24 cellular contexts compared by ENCODE assay signal in the genomic region with DNA sequence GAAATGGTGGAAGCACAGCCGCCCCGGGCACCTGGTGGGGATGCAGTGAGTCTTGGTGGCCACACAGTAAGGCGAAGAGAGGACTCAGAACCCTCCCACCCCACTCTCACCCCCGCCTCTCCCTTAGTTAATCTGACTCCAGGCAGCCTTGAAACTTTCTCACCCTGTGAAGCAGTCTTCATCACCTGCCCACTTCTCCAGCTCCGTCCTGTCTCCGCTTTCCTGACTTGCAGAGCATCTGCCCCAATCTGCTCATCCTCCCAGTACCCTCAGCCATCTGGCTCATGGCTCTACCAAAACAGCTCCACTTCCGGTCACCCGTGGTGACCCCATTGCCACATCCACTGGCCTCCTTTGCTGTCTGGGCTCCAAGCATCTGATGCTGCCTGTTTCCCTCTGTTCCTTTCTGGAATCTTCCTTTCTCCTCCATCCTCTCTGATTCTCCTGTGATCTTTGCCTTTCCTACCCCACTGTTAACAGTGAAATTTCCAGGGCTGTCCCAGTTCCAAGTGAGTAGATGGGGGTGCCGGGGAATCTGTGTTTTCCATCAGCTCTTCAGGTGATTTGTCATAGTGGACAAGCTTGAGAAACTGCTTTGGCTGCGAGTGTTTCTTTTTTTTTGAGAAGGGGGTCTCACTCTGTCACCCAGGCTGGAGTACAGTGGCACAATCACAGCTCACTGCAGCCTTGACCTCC. TPM values are rescaled to one million over a fixed set of nuclear protein-coding genes. Genes with fewer than 3 reads are reported as not detected.
DNase-seq lines count a peak whose midpoint lies in the region; ATAC-seq, FAIRE-seq and TF ChIP-seq lines count a peak whose summit lies in the region.
"Had no signal": no experiment of that assay in that cellular context is flagged by ENCODE, and none has a peak within 500 bp of the region (broad histone marks: within the 10 kb centered on the region; RNA-seq: fewer than 3 reads in every experiment).

No MANE protein-coding gene starts in this region.

- H3K9me3 Mint-ChIP-seq in stimulated activated naive CD8-positive, alpha-beta T cell treated with anti-CD3 and anti-CD28 coated beads, Interleukin-15, Interleukin-2, amounts not matched to agents 100 ng/mL and 50 ng/mL, for 24 hours, result no peaks in the 10 kb centered on the region
- H3K9me3 Mint-ChIP-seq in activated B cell treated with CpG ODN at 0.5 μM for 24 hours, result no peaks in the 10 kb centered on the region
- no peaks in the 10 kb centered on the region for H3K9me3 Mint-ChIP-seq in memory B cell
- H3K9me3 Mint-ChIP-seq in type B pancreatic cell, result no peaks in the 10 kb centered on the region

- CTCF ChIA-PET in activated B cell treated with CpG ODN at 0.5 μM for 24 hours (lab: Charles Lee), result interaction anchor here (0.6 to 1.2 kb wide), 2 partner anchors 52 to 195 kb away, joined by 3 read pairs; no protein-coding TSS in a partner anchor

- no peak for ATAC-seq in stimulated activated naive CD8-positive, alpha-beta T cell treated with anti-CD3 and anti-CD28 coated beads, Interleukin-15, Interleukin-2, amounts not matched to agents 100 U/mL and 50 U/mL, for 24 hours
- ATAC-seq in activated B cell treated with CpG ODN at 0.5 μM for 24 hours (ENCODE audit: low read depth) (no peak), memory B cell (ENCODE audit: low read depth) (no peak), HG03378 (IDR thresholded peaks at IDR 0.05; ENCODE audit: unreplicated experiment) (no peak)
- ATAC-seq: activated CD4-positive, CD25-positive, alpha-beta regulatory T cell treated with anti-CD3 and anti-CD28 coated beads, Interleukin-2, amount 50 U/mL, for 24 hours; K562; left ventricle myocardium superior had no signal

- peaks cover 40% of the 10 kb centered on the region for H3K36me3 Mint-ChIP-seq in stimulated activated naive CD8-positive, alpha-beta T cell treated with anti-CD3 and anti-CD28 coated beads, Interleukin-15, Interleukin-2, amounts not matched to agents 100 ng/mL and 50 ng/mL, for 24 hours (ENCODE audit: low read depth)
- H3K36me3 Mint-ChIP-seq in activated B cell treated with CpG ODN at 0.5 μM for 24 hours (ENCODE audit: low read depth) (peaks cover 72% of the 10 kb centered on the region), memory B cell (peaks cover 29% of the 10 kb centered on the region), type B pancreatic cell (peaks cover 15% of the 10 kb centered on the region)

- no peak overlapping the region for H3K9ac ChIP-seq in kidney (ENCODE audit: low read length in 2 of 2)

- H3K4me1 ChIP-seq in kidney (ENCODE audit: control insufficient read depth in 1 of 2, insufficient read depth in 1 of 2, low read depth in 1 of 2, low read length in 2 of 2), result peaks cover 6 to 10% of the 10 kb centered on the region in 2 donors

- no peaks in the 10 kb centered on the region for H3K27me3 Mint-ChIP-seq in stimulated activated naive CD8-positive, alpha-beta T cell treated with anti-CD3 and anti-CD28 coated beads, Interleukin-15, Interleukin-2, amounts not matched to agents 100 ng/mL and 50 ng/mL, for 24 hours
- H3K27me3 Mint-ChIP-seq in activated B cell treated with CpG ODN at 0.5 μM for 24 hours, result no peaks in the 10 kb centered on the region
- H3K27me3 Mint-ChIP-seq in memory B cell, result no peaks in the 10 kb centered on the region
- no peaks in the 10 kb centered on the region for H3K27me3 Mint-ChIP-seq in type B pancreatic cell
- H3K27me3 Mint-ChIP-seq: progenitor cell of endocrine pancreas had no signal

- POLR2A ChIA-PET in activated B cell treated with CpG ODN at 0.5 μM for 24 hours (lab: Charles Lee), result interaction anchor here (0.6 to 2.7 kb wide), 17 partner anchors 9 to 235 kb away, joined by 3 to 11 read pairs (median 4); partner anchors contain the start of genes CD22, FFAR1 and HAMP

- peaks cover 19 to 29% of the 10 kb centered on the region in 2 donors for H3K36me3 ChIP-seq in kidney (ENCODE audit: control insufficient read depth in 1 of 2, insufficient read depth in 2 of 2, low read length in 2 of 2)

- H3K4me3 ChIP-seq in kidney (ENCODE audit: low read length in 2 of 2), result no peak overlapping the region
- H3K4me3 ChIP-seq: breast epithelium, K562, smooth muscle cell had no signal

- FAIRE-seq in kidney (lab: Jason Lieb, UNC), result no peak
- FAIRE-seq: GM12892, K562 had no signal

- H3K4me3 Mint-ChIP-seq in stimulated activated naive CD8-positive, alpha-beta T cell treated with anti-CD3 and anti-CD28 coated beads, Interleukin-15, Interleukin-2, amounts not matched to agents 100 ng/mL and 50 ng/mL, for 24 hours, result no peak overlapping the region
- no peak overlapping the region for H3K4me3 Mint-ChIP-seq in activated B cell treated with CpG ODN at 0.5 μM for 24 hours
- peak overlapping the region; percentile 19 for H3K4me3 Mint-ChIP-seq in memory B cell
- H3K4me3 Mint-ChIP-seq in type B pancreatic cell, result peak overlapping the region; percentile 39

- DNase-seq in stimulated activated naive CD8-positive, alpha-beta T cell treated with anti-CD3 and anti-CD28 coated beads, Interleukin-15, Interleukin-2, amounts not matched to agents 100 U/mL and 50 U/mL, for 24 hours, result no peak
- no peak for DNase-seq in activated B cell treated with CpG ODN at 0.5 μM for 24 hours
- DNase-seq in memory B cell (ENCODE audit: low spot score in 2 of 2), result no peak
- DNase-seq in type B pancreatic cell (ENCODE audit: extremely low spot score, unreplicated experiment), result no peak
- DNase-seq in NCI-H2171 (lab: John Stamatoyannopoulos, UW), result no peak
- DNase-seq in kidney, result no peak
- DNase-seq: activated naive CD4-positive, alpha-beta T cell treated with anti-CD3 and anti-CD28 coated beads, Interleukin-2, amount 50 U/mL, for 16 hours; DMS153; HCEC 1CT; NCI-H1930; stimulated activated CD8-positive, alpha-beta memory T cell treated with anti-CD3 and anti-CD28 coated beads, Interleukin-4, amount 100 ng/mL, for 48 hours had no signal

- TF ChIP-seq CTCF in activated B cell treated with CpG ODN at 0.5 μM for 24 hours (IDR thresholded peaks at IDR 0.05) (no peak), type B pancreatic cell (conservative IDR thresholded peaks at IDR 0.05) (no peak), kidney (IDR thresholded peaks at IDR 0.05; ENCODE audit: borderline replicate concordance, extremely low read depth, insufficient read depth) (no peak)

- peaks cover 23% of the 10 kb centered on the region for H3K4me1 Mint-ChIP-seq in stimulated activated naive CD8-positive, alpha-beta T cell treated with anti-CD3 and anti-CD28 coated beads, Interleukin-15, Interleukin-2, amounts not matched to agents 100 ng/mL and 50 ng/mL, for 24 hours (ENCODE audit: low read depth)
- peaks cover 41% of the 10 kb centered on the region for H3K4me1 Mint-ChIP-seq in activated B cell treated with CpG ODN at 0.5 μM for 24 hours
- peaks cover 27% of the 10 kb centered on the region for H3K4me1 Mint-ChIP-seq in memory B cell
- peaks cover 5% of the 10 kb centered on the region for H3K4me1 Mint-ChIP-seq in type B pancreatic cell (ENCODE audit: unreplicated experiment)

- H3K27ac ChIP-seq in kidney (ENCODE audit: low read depth in 2 of 2, low read length in 2 of 2), result no peak overlapping the region
- H3K27ac ChIP-seq: breast epithelium had no signal

- H3K9me3 ChIP-seq in kidney (ENCODE audit: control insufficient read depth in 1 of 2, low read length in 2 of 2), result no peaks in the 10 kb centered on the region
- H3K9me3 ChIP-seq: breast epithelium had no signal

- peak overlapping the region; percentile 53 for H3K27ac Mint-ChIP-seq in stimulated activated naive CD8-positive, alpha-beta T cell treated with anti-CD3 and anti-CD28 coated beads, Interleukin-15, Interleukin-2, amounts not matched to agents 100 ng/mL and 50 ng/mL, for 24 hours
- H3K27ac Mint-ChIP-seq in activated B cell treated with CpG ODN at 0.5 μM for 24 hours (peak overlapping the region; percentile 59), memory B cell (no peak overlapping the region), type B pancreatic cell (no peak overlapping the region)
- H3K27ac Mint-ChIP-seq: progenitor cell of endocrine pancreas had no signal

- intact Hi-C loops in activated B cell treated with CpG ODN at 0.5 μM for 24 hours (cut with micrococcal nuclease) (no loop called here), kidney (cut with DNase I) (no loop called here)

RNA-seq across cellular contexts. Expression of gene USF2, which starts 4.3 kb away (rescaled TPM):
- total RNA-seq in activated B cell treated with CpG ODN at 0.5 μM for 24 hours (233 and 236 TPM in 2 replicates), type B pancreatic cell (ENCODE audit: low replicate concordance) (107 and 133 TPM in 2 replicates), kidney (118 TPM)
- polyA plus RNA-seq in kidney (ENCODE audit: insufficient read depth, low read depth, low replicate concordance), result 82.8 TPM

RNA-seq across cellular contexts. Expression of gene HAMP, which starts 9.2 kb away (rescaled TPM):
- total RNA-seq in activated B cell treated with CpG ODN at 0.5 μM for 24 hours, result 1.3 and 2.2 TPM in 2 replicates
- 0.59 and 1.2 TPM in 2 replicates for total RNA-seq in type B pancreatic cell (ENCODE audit: low replicate concordance)
- 1.3 TPM for total RNA-seq in kidney
- 1.1 TPM for polyA plus RNA-seq in kidney (ENCODE audit: insufficient read depth, low read depth, low replicate concordance)
- total RNA-seq: left ventricle myocardium superior, NCI-H460, smooth muscle cell had no signal
- polyA plus RNA-seq: smooth muscle cell had no signal

RNA-seq across cellular contexts. Expression of gene MAG, which starts 18.9 kb away (rescaled TPM):
- total RNA-seq in activated B cell treated with CpG ODN at 0.5 μM for 24 hours (0.22 and 0.31 TPM in 2 replicates), type B pancreatic cell (ENCODE audit: low replicate concordance) (2.1 TPM in 1 of 2 replicates, not detected in the other), kidney (1.1 TPM)
- 0.41 TPM for polyA plus RNA-seq in kidney (ENCODE audit: insufficient read depth, low read depth, low replicate concordance)
- total RNA-seq: glomerular endothelial cell, left ventricle myocardium superior, NCI-H460, smooth muscle cell had no signal
- polyA plus RNA-seq: esophagus, smooth muscle cell had no signal

RNA-seq across cellular contexts. Expression of gene LSR, which starts 24.3 kb away (rescaled TPM):
- total RNA-seq in activated B cell treated with CpG ODN at 0.5 μM for 24 hours (16.4 and 18.0 TPM in 2 replicates), type B pancreatic cell (ENCODE audit: low replicate concordance) (78.5 and 155 TPM in 2 replicates), kidney (87.2 TPM)
- 37.9 TPM for polyA plus RNA-seq in kidney (ENCODE audit: insufficient read depth, low read depth, low replicate concordance)

RNA-seq across cellular contexts. Expression of gene FAM187B, which starts 44.6 kb away (rescaled TPM):
- total RNA-seq in activated B cell treated with CpG ODN at 0.5 μM for 24 hours (not detected in 2 replicates), type B pancreatic cell (ENCODE audit: low replicate concordance) (not detected in 2 replicates), kidney (not detected)
- not detected for polyA plus RNA-seq in kidney (ENCODE audit: insufficient read depth, low read depth, low replicate concordance)
- total RNA-seq: glomerular endothelial cell; left ventricle myocardium superior; NCI-H460; progenitor cell of endocrine pancreas; smooth muscle cell; T-helper 2 cell treated with Interferon-gamma antibody and Interleukin-4, amounts not matched to agents 100 ng/mL and 5 ng/mL, for 36 hours had no signal
- polyA plus RNA-seq: smooth muscle cell had no signal

Comparison
In these comparisons a context has a peak if more than half of its experiments do, and no peak if none do; other contexts are left out.
1. H3K27ac Mint-ChIP-seq: peak in stimulated activated naive CD8-positive, alpha-beta T cell treated with anti-CD3 and anti-CD28 coated beads, Interleukin-15, Interleukin-2, amounts not matched to agents 100 ng/mL and 50 ng/mL, for 24 hours (single experiment) and activated B cell treated with CpG ODN at 0.5 μM for 24 hours (single experiment); none in memory B cell (single experiment) and type B pancreatic cell (single experiment).
2. H3K4me3 Mint-ChIP-seq: peak in memory B cell (single experiment) and type B pancreatic cell (single experiment); none in stimulated activated naive CD8-positive, alpha-beta T cell treated with anti-CD3 and anti-CD28 coated beads, Interleukin-15, Interleukin-2, amounts not matched to agents 100 ng/mL and 50 ng/mL, for 24 hours (single experiment) and activated B cell treated with CpG ODN at 0.5 μM for 24 hours (single experiment).